1 cellular context compared by ENCODE assay signal in the genomic region with DNA sequence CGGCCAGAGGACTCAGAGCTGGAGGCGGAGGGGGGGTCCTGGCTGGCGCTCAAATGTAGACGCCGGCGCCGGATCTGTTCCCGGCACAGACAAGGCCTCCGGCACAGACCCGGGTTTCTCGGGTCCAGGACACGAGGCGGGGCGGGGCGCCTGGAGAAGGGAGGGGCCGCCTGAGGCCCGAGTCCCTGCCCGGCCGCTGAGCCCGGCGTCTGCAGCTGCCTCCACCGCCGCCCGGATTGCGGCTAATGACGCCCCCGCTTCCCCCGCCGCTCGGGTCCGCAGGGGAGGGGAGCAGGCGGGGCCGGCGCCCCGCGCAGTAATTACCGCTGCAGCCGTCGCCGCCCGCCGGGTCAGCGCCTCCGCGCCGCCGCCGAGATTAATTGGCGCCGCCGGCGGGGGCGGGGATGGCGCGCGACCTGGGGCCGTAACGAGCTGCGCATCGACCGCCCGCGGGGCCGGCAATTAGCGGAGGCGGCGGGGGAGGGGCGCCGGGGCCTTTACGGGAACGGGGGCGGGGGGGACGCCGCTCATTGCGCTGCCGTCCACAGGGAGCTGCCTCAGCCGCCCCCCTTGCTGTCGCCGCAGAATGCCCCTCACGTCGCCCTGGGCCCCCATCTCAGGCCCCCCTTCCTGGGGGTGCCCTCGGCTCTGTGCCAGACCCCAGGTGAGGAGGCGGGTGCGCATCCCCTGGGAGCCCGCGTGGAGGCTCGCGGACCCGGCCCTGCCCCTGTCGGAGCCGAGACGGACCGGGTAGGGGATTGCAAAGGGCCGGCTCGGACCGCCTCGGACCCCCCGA.
A peak's percentile ranks its signal among the peaks of the same experiment; 100 is the strongest.
TF ChIP-seq lines count a peak whose summit lies in the region.

No MANE protein-coding gene starts in this region.

TF ChIP-seq in HEK293, 187 proteins besides CTCF, POLR2A, EP300 and RAD21 (continued from another document and continues in another):
- TF ChIP-seq, protein P1, sequence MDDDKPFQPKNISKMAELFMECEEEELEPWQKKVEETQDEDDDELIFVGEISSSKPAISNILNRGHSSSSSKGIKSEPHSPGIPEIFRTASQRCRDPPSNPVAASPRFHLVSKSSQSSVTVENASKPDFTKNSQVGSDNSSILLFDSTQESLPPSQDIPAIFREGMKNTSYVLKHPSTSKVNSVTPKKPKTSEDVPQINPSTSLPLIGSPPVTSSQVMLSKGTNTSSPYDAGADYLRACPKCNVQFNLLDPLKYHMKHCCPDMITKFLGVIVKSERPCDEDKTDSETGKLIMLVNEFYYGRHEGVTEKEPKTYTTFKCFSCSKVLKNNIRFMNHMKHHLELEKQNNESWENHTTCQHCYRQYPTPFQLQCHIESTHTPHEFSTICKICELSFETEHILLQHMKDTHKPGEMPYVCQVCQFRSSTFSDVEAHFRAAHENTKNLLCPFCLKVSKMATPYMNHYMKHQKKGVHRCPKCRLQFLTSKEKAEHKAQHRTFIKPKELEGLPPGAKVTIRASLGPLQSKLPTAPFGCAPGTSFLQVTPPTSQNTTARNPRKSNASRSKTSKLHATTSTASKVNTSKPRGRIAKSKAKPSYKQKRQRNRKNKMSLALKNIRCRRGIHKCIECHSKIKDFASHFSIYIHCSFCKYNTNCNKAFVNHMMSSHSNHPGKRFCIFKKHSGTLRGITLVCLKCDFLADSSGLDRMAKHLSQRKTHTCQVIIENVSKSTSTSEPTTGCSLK (tag by site-specific recombination; IDR thresholded peaks at IDR 0.05), result no peak
- TF ChIP-seq, protein P2, sequence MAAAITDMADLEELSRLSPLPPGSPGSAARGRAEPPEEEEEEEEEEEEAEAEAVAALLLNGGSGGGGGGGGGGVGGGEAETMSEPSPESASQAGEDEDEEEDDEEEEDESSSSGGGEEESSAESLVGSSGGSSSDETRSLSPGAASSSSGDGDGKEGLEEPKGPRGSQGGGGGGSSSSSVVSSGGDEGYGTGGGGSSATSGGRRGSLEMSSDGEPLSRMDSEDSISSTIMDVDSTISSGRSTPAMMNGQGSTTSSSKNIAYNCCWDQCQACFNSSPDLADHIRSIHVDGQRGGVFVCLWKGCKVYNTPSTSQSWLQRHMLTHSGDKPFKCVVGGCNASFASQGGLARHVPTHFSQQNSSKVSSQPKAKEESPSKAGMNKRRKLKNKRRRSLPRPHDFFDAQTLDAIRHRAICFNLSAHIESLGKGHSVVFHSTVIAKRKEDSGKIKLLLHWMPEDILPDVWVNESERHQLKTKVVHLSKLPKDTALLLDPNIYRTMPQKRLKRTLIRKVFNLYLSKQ (tag by site-specific recombination; IDR thresholded peaks at IDR 0.05; ENCODE audit: borderline replicate concordance), result 0 out of 2 replicates have a peak, but pooled peaks have one; percentile 16
- TF ChIP-seq BCL11B (tag by site-specific recombination; IDR thresholded peaks at IDR 0.05; ENCODE audit: low read depth) (peak; percentile 53; the same call in 1 of the 2 replicates), ZBTB48 (tag by site-specific recombination; IDR thresholded peaks at IDR 0.05) (0 out of 2 replicates have a peak, but pooled peaks have one; percentile 12), ZBTB20 (tag by site-specific recombination; IDR thresholded peaks at IDR 0.05) (peak; percentile 57; the same call in 1 of the 2 replicates), ZNF777 (tag by site-specific recombination; IDR thresholded peaks at IDR 0.05; ENCODE audit: borderline replicate concordance) (no peak), ZFP3 (tag by site-specific recombination; IDR thresholded peaks at IDR 0.05; ENCODE audit: low read depth) (no peak), ZNF843 (tag by site-specific recombination; IDR thresholded peaks at IDR 0.05) (no peak; the same call in 1 of the 2 replicates), ZSCAN23 (tag by site-specific recombination; IDR thresholded peaks at IDR 0.05) (no peak), ZBTB17 (tag by site-specific recombination; IDR thresholded peaks at IDR 0.05) (no peak), ZNF311 (tag by site-specific recombination; IDR thresholded peaks at IDR 0.05; ENCODE audit: borderline replicate concordance) (no peak), ZNF221 (tag by site-specific recombination; IDR thresholded peaks at IDR 0.05; ENCODE audit: borderline replicate concordance) (no peak), ZNF791 (tag by site-specific recombination; IDR thresholded peaks at IDR 0.05) (no peak), ZNF48 (tag by site-specific recombination; IDR thresholded peaks at IDR 0.05) (no peak), ZNF366 (tag by site-specific recombination; conservative IDR thresholded peaks at IDR 0.05) (no peak), ZNF350 (tag by site-specific recombination; IDR thresholded peaks at IDR 0.05) (no peak), ZNF785 (tag by site-specific recombination; IDR thresholded peaks at IDR 0.05) (no peak), ZNF37A (tag by site-specific recombination; IDR thresholded peaks at IDR 0.05) (peak; percentile 73), SCRT2 (tag by site-specific recombination; IDR thresholded peaks at IDR 0.05) (no peak), ZNF670 (tag by site-specific recombination; IDR thresholded peaks at IDR 0.05; ENCODE audit: low read depth) (no peak), ZNF140 (tag by site-specific recombination; IDR thresholded peaks at IDR 0.05) (no peak), ZNF2 (tag by site-specific recombination; IDR thresholded peaks at IDR 0.05) (no peak), MEIS1 (CRISPR knock-in tag; IDR thresholded peaks at IDR 0.05; ENCODE audit: borderline replicate concordance) (0 out of 2 replicates have a peak, but pooled peaks have one; percentile 33), ZNF792 (tag by site-specific recombination; IDR thresholded peaks at IDR 0.05) (no peak), ZNF530 (tag by site-specific recombination; IDR thresholded peaks at IDR 0.05; ENCODE audit: low read depth) (no peak), ZNF239 (tag by site-specific recombination; IDR thresholded peaks at IDR 0.05) (no peak), ZBTB7A (tag by site-specific recombination; IDR thresholded peaks at IDR 0.05; ENCODE audit: low read depth) (peak; percentile 97), ZNF747 (tag by site-specific recombination; IDR thresholded peaks at IDR 0.05) (no peak), ZNF555 (tag by site-specific recombination; conservative IDR thresholded peaks at IDR 0.05) (no peak), ZNF146 (tag by site-specific recombination; IDR thresholded peaks at IDR 0.05) (no peak; the same call in 1 of the 2 replicates), ZNF133 (tag by site-specific recombination; IDR thresholded peaks at IDR 0.05) (no peak), ZNF707 (tag by site-specific recombination; IDR thresholded peaks at IDR 0.05) (no peak), ZFP69B (tag by site-specific recombination; IDR thresholded peaks at IDR 0.05) (no peak), ZNF155 (tag by site-specific recombination; IDR thresholded peaks at IDR 0.05) (no peak)
- TF ChIP-seq, protein P3, sequence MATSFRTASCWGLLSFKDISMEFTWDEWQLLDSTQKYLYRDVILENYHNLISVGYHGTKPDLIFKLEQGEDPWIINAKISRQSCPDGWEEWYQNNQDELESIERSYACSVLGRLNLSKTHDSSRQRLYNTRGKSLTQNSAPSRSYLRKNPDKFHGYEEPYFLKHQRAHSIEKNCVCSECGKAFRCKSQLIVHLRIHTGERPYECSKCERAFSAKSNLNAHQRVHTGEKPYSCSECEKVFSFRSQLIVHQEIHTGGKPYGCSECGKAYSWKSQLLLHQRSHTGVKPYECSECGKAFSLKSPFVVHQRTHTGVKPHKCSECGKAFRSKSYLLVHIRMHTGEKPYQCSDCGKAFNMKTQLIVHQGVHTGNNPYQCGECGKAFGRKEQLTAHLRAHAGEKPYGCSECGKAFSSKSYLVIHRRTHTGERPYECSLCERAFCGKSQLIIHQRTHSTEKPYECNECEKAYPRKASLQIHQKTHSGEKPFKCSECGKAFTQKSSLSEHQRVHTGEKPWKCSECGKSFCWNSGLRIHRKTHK (tag by site-specific recombination; IDR thresholded peaks at IDR 0.05), result no peak
- TF ChIP-seq, protein P4, sequence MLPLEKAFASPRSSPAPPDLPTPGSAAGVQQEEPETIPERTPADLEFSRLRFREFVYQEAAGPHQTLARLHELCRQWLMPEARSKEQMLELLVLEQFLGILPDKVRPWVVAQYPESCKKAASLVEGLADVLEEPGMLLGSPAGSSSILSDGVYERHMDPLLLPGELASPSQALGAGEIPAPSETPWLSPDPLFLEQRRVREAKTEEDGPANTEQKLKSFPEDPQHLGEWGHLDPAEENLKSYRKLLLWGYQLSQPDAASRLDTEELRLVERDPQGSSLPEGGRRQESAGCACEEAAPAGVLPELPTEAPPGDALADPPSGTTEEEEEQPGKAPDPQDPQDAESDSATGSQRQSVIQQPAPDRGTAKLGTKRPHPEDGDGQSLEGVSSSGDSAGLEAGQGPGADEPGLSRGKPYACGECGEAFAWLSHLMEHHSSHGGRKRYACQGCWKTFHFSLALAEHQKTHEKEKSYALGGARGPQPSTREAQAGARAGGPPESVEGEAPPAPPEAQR (tag by site-specific recombination; IDR thresholded peaks at IDR 0.05), result 0 out of 2 replicates have a peak, but pooled peaks have one; percentile 38
- TF ChIP-seq, protein P5, sequence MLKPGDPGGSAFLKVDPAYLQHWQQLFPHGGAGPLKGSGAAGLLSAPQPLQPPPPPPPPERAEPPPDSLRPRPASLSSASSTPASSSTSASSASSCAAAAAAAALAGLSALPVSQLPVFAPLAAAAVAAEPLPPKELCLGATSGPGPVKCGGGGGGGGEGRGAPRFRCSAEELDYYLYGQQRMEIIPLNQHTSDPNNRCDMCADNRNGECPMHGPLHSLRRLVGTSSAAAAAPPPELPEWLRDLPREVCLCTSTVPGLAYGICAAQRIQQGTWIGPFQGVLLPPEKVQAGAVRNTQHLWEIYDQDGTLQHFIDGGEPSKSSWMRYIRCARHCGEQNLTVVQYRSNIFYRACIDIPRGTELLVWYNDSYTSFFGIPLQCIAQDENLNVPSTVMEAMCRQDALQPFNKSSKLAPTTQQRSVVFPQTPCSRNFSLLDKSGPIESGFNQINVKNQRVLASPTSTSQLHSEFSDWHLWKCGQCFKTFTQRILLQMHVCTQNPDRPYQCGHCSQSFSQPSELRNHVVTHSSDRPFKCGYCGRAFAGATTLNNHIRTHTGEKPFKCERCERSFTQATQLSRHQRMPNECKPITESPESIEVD (tag by site-specific recombination; IDR thresholded peaks at IDR 0.05), result peak; percentile 68
- TF ChIP-seq, protein P6, sequence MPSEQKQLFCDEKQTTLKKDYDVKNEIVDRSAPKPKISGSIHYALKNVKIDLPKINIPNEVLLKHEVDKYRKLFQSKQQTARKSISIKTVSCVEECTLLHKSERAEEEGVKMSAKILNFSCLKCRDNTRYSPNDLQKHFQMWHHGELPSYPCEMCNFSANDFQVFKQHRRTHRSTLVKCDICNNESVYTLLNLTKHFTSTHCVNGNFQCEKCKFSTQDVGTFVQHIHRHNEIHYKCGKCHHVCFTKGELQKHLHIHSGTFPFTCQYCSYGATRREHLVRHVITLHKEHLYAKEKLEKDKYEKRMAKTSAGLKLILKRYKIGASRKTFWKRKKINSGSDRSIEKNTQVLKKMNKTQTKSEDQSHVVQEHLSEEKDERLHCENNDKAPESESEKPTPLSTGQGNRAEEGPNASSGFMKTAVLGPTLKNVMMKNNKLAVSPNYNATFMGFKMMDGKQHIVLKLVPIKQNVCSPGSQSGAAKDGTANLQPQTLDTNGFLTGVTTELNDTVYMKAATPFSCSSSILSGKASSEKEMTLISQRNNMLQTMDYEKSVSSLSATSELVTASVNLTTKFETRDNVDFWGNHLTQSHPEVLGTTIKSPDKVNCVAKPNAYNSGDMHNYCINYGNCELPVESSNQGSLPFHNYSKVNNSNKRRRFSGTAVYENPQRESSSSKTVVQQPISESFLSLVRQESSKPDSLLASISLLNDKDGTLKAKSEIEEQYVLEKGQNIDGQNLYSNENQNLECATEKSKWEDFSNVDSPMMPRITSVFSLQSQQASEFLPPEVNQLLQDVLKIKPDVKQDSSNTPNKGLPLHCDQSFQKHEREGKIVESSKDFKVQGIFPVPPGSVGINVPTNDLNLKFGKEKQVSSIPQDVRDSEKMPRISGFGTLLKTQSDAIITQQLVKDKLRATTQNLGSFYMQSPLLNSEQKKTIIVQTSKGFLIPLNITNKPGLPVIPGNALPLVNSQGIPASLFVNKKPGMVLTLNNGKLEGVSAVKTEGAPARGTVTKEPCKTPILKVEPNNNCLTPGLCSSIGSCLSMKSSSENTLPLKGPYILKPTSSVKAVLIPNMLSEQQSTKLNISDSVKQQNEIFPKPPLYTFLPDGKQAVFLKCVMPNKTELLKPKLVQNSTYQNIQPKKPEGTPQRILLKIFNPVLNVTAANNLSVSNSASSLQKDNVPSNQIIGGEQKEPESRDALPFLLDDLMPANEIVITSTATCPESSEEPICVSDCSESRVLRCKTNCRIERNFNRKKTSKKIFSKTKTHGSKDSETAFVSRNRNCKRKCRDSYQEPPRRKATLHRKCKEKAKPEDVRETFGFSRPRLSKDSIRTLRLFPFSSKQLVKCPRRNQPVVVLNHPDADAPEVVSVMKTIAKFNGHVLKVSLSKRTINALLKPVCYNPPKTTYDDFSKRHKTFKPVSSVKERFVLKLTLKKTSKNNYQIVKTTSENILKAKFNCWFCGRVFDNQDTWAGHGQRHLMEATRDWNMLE (tag by site-specific recombination; conservative IDR thresholded peaks at IDR 0.05; ENCODE audit: low read depth), result no peak
- TF ChIP-seq, protein P7, sequence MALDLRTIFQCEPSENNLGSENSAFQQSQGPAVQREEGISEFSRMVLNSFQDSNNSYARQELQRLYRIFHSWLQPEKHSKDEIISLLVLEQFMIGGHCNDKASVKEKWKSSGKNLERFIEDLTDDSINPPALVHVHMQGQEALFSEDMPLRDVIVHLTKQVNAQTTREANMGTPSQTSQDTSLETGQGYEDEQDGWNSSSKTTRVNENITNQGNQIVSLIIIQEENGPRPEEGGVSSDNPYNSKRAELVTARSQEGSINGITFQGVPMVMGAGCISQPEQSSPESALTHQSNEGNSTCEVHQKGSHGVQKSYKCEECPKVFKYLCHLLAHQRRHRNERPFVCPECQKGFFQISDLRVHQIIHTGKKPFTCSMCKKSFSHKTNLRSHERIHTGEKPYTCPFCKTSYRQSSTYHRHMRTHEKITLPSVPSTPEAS (tag by site-specific recombination; IDR thresholded peaks at IDR 0.05), result no peak
- TF ChIP-seq, protein P8, sequence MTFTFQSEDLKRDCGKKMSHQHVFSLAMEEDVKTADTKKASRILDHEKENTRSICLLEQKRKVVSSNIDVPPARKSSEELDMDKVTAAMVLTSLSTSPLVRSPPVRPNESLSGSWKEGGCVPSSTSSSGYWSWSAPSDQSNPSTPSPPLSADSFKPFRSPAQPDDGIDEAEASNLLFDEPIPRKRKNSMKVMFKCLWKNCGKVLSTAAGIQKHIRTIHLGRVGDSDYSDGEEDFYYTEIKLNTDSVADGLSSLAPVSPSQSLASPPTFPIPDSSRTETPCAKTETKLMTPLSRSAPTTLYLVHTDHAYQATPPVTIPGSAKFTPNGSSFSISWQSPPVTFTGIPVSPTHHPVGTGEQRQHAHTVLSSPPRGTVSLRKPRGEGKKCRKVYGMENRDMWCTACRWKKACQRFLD (tag by site-specific recombination; IDR thresholded peaks at IDR 0.05), result no peak
